Comparison of ENCODE assay signal across 1 cellular context in the genomic region with DNA sequence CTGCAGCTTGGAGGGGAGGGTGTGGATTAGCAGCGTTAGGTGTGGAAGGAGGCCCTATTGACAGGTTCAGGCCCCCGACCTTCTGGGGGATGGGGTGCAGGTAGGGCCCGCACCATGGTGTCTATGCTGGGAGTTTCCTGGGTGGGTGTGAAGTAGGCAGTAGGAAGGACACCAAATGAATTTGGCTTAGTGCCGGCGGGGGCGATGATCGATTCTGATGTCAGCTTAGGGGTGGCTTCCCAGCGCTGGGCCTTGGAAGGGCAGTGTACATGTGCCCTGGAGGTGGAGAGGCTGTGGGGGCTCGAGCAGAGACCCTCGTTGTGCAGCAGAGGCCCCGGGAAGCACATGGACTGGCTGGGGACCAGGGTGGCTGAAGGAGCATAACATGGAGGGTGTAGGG.
TF ChIP-seq lines count a peak whose summit lies in the region.

No MANE protein-coding gene starts in this region.

TF ChIP-seq in HepG2, 621 proteins besides CTCF, POLR2A, EP300 and RAD21:
- TF ChIP-seq ATF7 (IDR thresholded peaks at IDR 0.05) (0 out of 2 replicates have a peak, but pooled peaks have one; percentile 2), ATF7 (CRISPR knock-in tag; IDR thresholded peaks at IDR 0.05) (no peak), ZNF317 (CRISPR knock-in tag; IDR thresholded peaks at IDR 0.05) (no peak)
